In genomic region chr7:2043316-2044039, GRCh38 we compare ENCODE assay signal across 23 cellular contexts.
DNase-seq lines count a peak whose midpoint lies in the region; ATAC-seq, FAIRE-seq and TF ChIP-seq lines count a peak whose summit lies in the region.
"Had no signal": no experiment of that assay in that cellular context is flagged by ENCODE, and none has a peak within 500 bp of the region (broad histone marks: within the 10 kb centered on the region; RNA-seq: fewer than 3 reads in every experiment).

No MANE protein-coding gene starts in this region.

- H3K27ac Mint-ChIP-seq in activated naive CD4-positive, alpha-beta T cell treated with anti-CD3 and anti-CD28 coated beads, Interleukin-2, amount 10 ng/mL, durations not matched to agents 7 days and 5 days, result no peak overlapping the region
- H3K27ac Mint-ChIP-seq in GM23338, result peak overlapping the region; percentile 87; the same call in 1 of the 2 replicates
- H3K27ac Mint-ChIP-seq in nephron progenitor cell, result no peak overlapping the region
- H3K27ac Mint-ChIP-seq: activated CD4-positive, alpha-beta memory T cell treated with anti-CD3 and anti-CD28 coated beads for 36 hours had no signal

- intact Hi-C loops in right cardiac atrium (cut with DNase I), result no loop called here
- intact Hi-C loops in sciatic nerve (cut with DNase I), result no loop called here

- H2AFZ ChIP-seq in GM23338, result no peak overlapping the region

- H3K4me1 Mint-ChIP-seq in activated naive CD4-positive, alpha-beta T cell treated with anti-CD3 and anti-CD28 coated beads, Interleukin-2, amount 10 ng/mL, durations not matched to agents 7 days and 5 days, result peaks cover 37% of the 10 kb centered on the region
- H3K4me1 Mint-ChIP-seq in GM23338, result peaks cover 29% of the 10 kb centered on the region
- H3K4me1 Mint-ChIP-seq in nephron progenitor cell, result peaks cover 53% of the 10 kb centered on the region

- H3K9me3 Mint-ChIP-seq in activated naive CD4-positive, alpha-beta T cell treated with anti-CD3 and anti-CD28 coated beads, Interleukin-2, amount 10 ng/mL, durations not matched to agents 7 days and 5 days, result no peaks in the 10 kb centered on the region
- peaks cover 6% of the 10 kb centered on the region; the same call in 2 of the 3 replicates for H3K9me3 Mint-ChIP-seq in GM23338
- H3K9me3 Mint-ChIP-seq in nephron progenitor cell, result peaks cover 13% of the 10 kb centered on the region
- H3K9me3 Mint-ChIP-seq: activated CD4-positive, alpha-beta memory T cell treated with anti-CD3 and anti-CD28 coated beads for 36 hours had no signal

- H3K9me2 ChIP-seq in GM23338 (ENCODE audit: insufficient read depth), result no peaks in the 10 kb centered on the region

- FAIRE-seq in frontal cortex (lab: Jason Lieb, UNC), result no peak
- FAIRE-seq: A549, G401.6 had no signal

- WGBS in right cardiac atrium, result 97% methylated on average over 32 of the region's 32 CpGs

- 0 out of 2 replicates have a peak, but pooled peaks cover 6% of the 10 kb centered on the region for H3K79me2 ChIP-seq in GM23338 (replicated peaks; ENCODE audit: insufficient read depth)

- H3K27me3 Mint-ChIP-seq in activated naive CD4-positive, alpha-beta T cell treated with anti-CD3 and anti-CD28 coated beads, Interleukin-2, amount 10 ng/mL, durations not matched to agents 7 days and 5 days, result no peaks in the 10 kb centered on the region
- peaks cover 9% of the 10 kb centered on the region for H3K27me3 Mint-ChIP-seq in GM23338 (ENCODE audit: insufficient read depth, low read depth, poor library complexity)
- peaks cover 7% of the 10 kb centered on the region for H3K27me3 Mint-ChIP-seq in nephron progenitor cell (ENCODE audit: low read depth, poor library complexity)
- H3K27me3 Mint-ChIP-seq: activated CD4-positive, alpha-beta memory T cell treated with anti-CD3 and anti-CD28 coated beads for 36 hours had no signal

- no peaks in the 10 kb centered on the region for H3K36me3 ChIP-seq in GM23338 (ENCODE audit: insufficient read depth)
- H3K36me3 ChIP-seq: cardiac muscle cell, gastrocnemius medialis, vagina had no signal

- H4K20me1 ChIP-seq in GM23338 (replicated peaks; ENCODE audit: insufficient read depth), result no peaks in the 10 kb centered on the region; the same call in none of the 2 replicates

- CTCF ChIA-PET in activated naive CD4-positive, alpha-beta T cell treated with anti-CD3 and anti-CD28 coated beads, Interleukin-2, amount 10 ng/mL, durations not matched to agents 7 days and 5 days (lab: Charles Lee), result no interaction called here

- ATAC-seq in GM23338 (no peak), right cardiac atrium (no peak), sciatic nerve (no peak)
- ATAC-seq: A549, gastrocnemius medialis had no signal

- H3K4me3 Mint-ChIP-seq in activated naive CD4-positive, alpha-beta T cell treated with anti-CD3 and anti-CD28 coated beads, Interleukin-2, amount 10 ng/mL, durations not matched to agents 7 days and 5 days, result no peak overlapping the region
- H3K4me3 Mint-ChIP-seq in GM23338, result no peak overlapping the region
- no peak overlapping the region for H3K4me3 Mint-ChIP-seq in nephron progenitor cell
- H3K4me3 Mint-ChIP-seq: activated CD4-positive, alpha-beta memory T cell treated with anti-CD3 and anti-CD28 coated beads for 36 hours had no signal

- H3K4me2 ChIP-seq in GM23338, result no peak overlapping the region
- H3K4me2 ChIP-seq: A549 had no signal

- peaks cover 6% of the 10 kb centered on the region for H3K36me3 Mint-ChIP-seq in activated naive CD4-positive, alpha-beta T cell treated with anti-CD3 and anti-CD28 coated beads, Interleukin-2, amount 10 ng/mL, durations not matched to agents 7 days and 5 days
- H3K36me3 Mint-ChIP-seq in GM23338 (ENCODE audit: low read depth) (peaks cover 20% of the 10 kb centered on the region), nephron progenitor cell (ENCODE audit: low read depth) (peaks cover 49% of the 10 kb centered on the region)

- TF ChIP-seq CTCF in GM23338 (conservative IDR thresholded peaks at IDR 0.05; ENCODE audit: low read depth in 2 of 2) (no peak), nephron progenitor cell (IDR thresholded peaks at IDR 0.05) (no peak)

- H3K9me3 ChIP-seq in right cardiac atrium (ENCODE audit: control insufficient read depth, low read length), result no peaks in the 10 kb centered on the region
- H3K9me3 ChIP-seq: A549; BLaER1 treated with 17β-estradiol and CSF1 and Interleukin-3, amounts not matched to agents 10 nM and 100 nM; gastrocnemius medialis; vagina had no signal

- DNase-seq in activated naive CD4-positive, alpha-beta T cell treated with anti-CD3 and anti-CD28 coated beads, Interleukin-2, amount 10 ng/mL, durations not matched to agents 7 days and 5 days, result peak; percentile 8
- no peak for DNase-seq in activated naive CD4-positive, alpha-beta T cell treated with Interleukin-2 at 50 U/mL for 16 hours
- DNase-seq in GM23338 (ENCODE audit: low spot score) (no peak), right cardiac atrium (peak in 2 of 3 donors; percentile 26 to 44), sciatic nerve (ENCODE audit: low spot score) (peak; percentile 49), nephron progenitor cell (no peak), erythroblast (lab: John Stamatoyannopoulos, UW) (no peak), frontal cortex (ENCODE audit: low spot score in 2 of 2) (no peak)
- DNase-seq: activated CD4-positive, alpha-beta memory T cell treated with anti-CD3 and anti-CD28 coated beads for 36 hours; activated gamma-delta T cell treated with Interleukin-2 at 50 U/mL for 16 hours; amygdala; gastrocnemius medialis; IMR-90; NCI-H1417 treated with DMSO at 0.1 percent for 48 hours; NCI-H2171; NCI-H69; SIG-M5; stimulated activated CD4-positive, alpha-beta T cell treated with anti-CD3 and anti-CD28 coated beads, Interleukin-15, amount 100 ng/mL, for 24 hours had no signal

- H3K4me3 ChIP-seq in GM23338 (no peak overlapping the region), right cardiac atrium (ENCODE audit: low read length) (no peak overlapping the region)
- H3K4me3 ChIP-seq: A549; BLaER1 treated with 17β-estradiol and CSF1 and Interleukin-3, amounts not matched to agents 10 nM and 100 nM; cardiac muscle cell; gastrocnemius medialis; vagina had no signal

- H3K4me1 ChIP-seq in GM23338 (ENCODE audit: insufficient read depth), result no peaks in the 10 kb centered on the region
- H3K4me1 ChIP-seq in right cardiac atrium (ENCODE audit: control insufficient read depth, insufficient read depth, low read length), result no peaks in the 10 kb centered on the region
- H3K4me1 ChIP-seq: A549, gastrocnemius medialis, vagina had no signal

- peak overlapping the region; percentile 59; the same call in 1 of the 2 replicates for H3K27ac ChIP-seq in GM23338 (ENCODE audit: low read depth)
- no peak overlapping the region for H3K27ac ChIP-seq in right cardiac atrium (ENCODE audit: low read length)
- H3K27ac ChIP-seq: A549; BLaER1 treated with 17β-estradiol and CSF1 and Interleukin-3, amounts not matched to agents 10 nM and 100 nM; cardiac muscle cell; gastrocnemius medialis; vagina had no signal

- TF ChIP-seq POLR2A in erythroblast (IDR thresholded peaks at IDR 0.05; ENCODE audit: low read length), result no peak

- no peaks in the 10 kb centered on the region for H3K27me3 ChIP-seq in GM23338 (ENCODE audit: insufficient read depth)
- H3K27me3 ChIP-seq in right cardiac atrium (ENCODE audit: control insufficient read depth, insufficient read depth), result no peaks in the 10 kb centered on the region
- H3K27me3 ChIP-seq: cardiac muscle cell, gastrocnemius medialis, vagina had no signal

- H3F3A ChIP-seq in GM23338 (replicated peaks; ENCODE audit: low read depth), result no peaks in the 10 kb centered on the region

TF ChIP-seq in GM23338, 12 proteins besides CTCF, POLR2A, EP300 and RAD21 (continues in another document):
- TF ChIP-seq ETS1 (IDR thresholded peaks at IDR 0.05) (no peak), EZH2 (IDR thresholded peaks at IDR 0.05; ENCODE audit: low read depth, unreplicated experiment) (no peak)

Comparison
In these comparisons a context has a peak if more than half of its experiments do, and no peak if none do; other contexts are left out.
1. DNase-seq: peak in activated naive CD4-positive, alpha-beta T cell treated with anti-CD3 and anti-CD28 coated beads, Interleukin-2, amount 10 ng/mL, durations not matched to agents 7 days and 5 days (single experiment), right cardiac atrium (2 of 3) and sciatic nerve (single experiment); none in activated naive CD4-positive, alpha-beta T cell treated with Interleukin-2 at 50 U/mL for 16 hours (single experiment), GM23338 (single experiment), nephron progenitor cell (single experiment), erythroblast (0 of 2) and frontal cortex (0 of 2).